Comparison of ENCODE assay signal across 8 cellular contexts in genomic region chr11:83051760-83052671, GRCh38. TPM values are rescaled to one million over a fixed set of nuclear protein-coding genes. Genes with fewer than 3 reads are reported as not detected.
DNase-seq lines count a peak whose midpoint lies in the region; ATAC-seq and TF ChIP-seq lines count a peak whose summit lies in the region.

No MANE protein-coding gene starts in this region.

- peak overlapping the region; percentile 42 for H3K27ac Mint-ChIP-seq in activated naive CD4-positive, alpha-beta T cell treated with anti-CD3 and anti-CD28 coated beads, Interleukin-2, amount 50 U/mL, for 24 hours
- no peak overlapping the region for H3K27ac Mint-ChIP-seq in CD8-positive, alpha-beta T cell

- no peaks in the 10 kb centered on the region for H3K9me3 ChIP-seq in uterus
- no peaks in the 10 kb centered on the region for H3K9me3 ChIP-seq in CD8-positive, alpha-beta T cell (ENCODE audit: low read length)

- no peaks in the 10 kb centered on the region for H3K36me3 ChIP-seq in uterus
- H3K36me3 ChIP-seq in CD8-positive, alpha-beta T cell (ENCODE audit: insufficient read depth, low read length), result no peaks in the 10 kb centered on the region

- no peak overlapping the region for H3K4me3 Mint-ChIP-seq in activated naive CD4-positive, alpha-beta T cell treated with anti-CD3 and anti-CD28 coated beads, Interleukin-2, amount 50 U/mL, for 24 hours
- H3K4me3 Mint-ChIP-seq in CD8-positive, alpha-beta T cell, result no peak overlapping the region

- TF ChIP-seq POLR2A in uterus (IDR thresholded peaks at IDR 0.05), result no peak

- no peaks in the 10 kb centered on the region for H3K27me3 Mint-ChIP-seq in activated naive CD4-positive, alpha-beta T cell treated with anti-CD3 and anti-CD28 coated beads, Interleukin-2, amount 50 U/mL, for 24 hours
- H3K27me3 Mint-ChIP-seq in CD8-positive, alpha-beta T cell (ENCODE audit: low read depth), result no peaks in the 10 kb centered on the region

- CTCF ChIA-PET in CD8-positive, alpha-beta T cell (lab: Charles Lee), result interaction anchor here (0.8 to 2.0 kb wide), 5 partner anchors 11 to 143 kb away, joined by 3 to 8 read pairs (median 3); no protein-coding TSS in a partner anchor

- intact Hi-C loops in uterus (cut with DNase I; ENCODE audit: low total_unique reads), result no loop called here
- intact Hi-C loops in CD8-positive, alpha-beta T cell (cut with DNase I, micrococcal nuclease), result no loop called here

- peaks cover 17% of the 10 kb centered on the region for H3K36me3 Mint-ChIP-seq in activated naive CD4-positive, alpha-beta T cell treated with anti-CD3 and anti-CD28 coated beads, Interleukin-2, amount 50 U/mL, for 24 hours
- H3K36me3 Mint-ChIP-seq in CD8-positive, alpha-beta T cell, result peaks cover 28% of the 10 kb centered on the region

- peaks cover 51% of the 10 kb centered on the region for H3K4me1 Mint-ChIP-seq in activated naive CD4-positive, alpha-beta T cell treated with anti-CD3 and anti-CD28 coated beads, Interleukin-2, amount 50 U/mL, for 24 hours
- H3K4me1 Mint-ChIP-seq in CD8-positive, alpha-beta T cell (ENCODE audit: low read depth), result peaks cover 40% of the 10 kb centered on the region

- H3K27ac ChIP-seq in uterus, result peak overlapping the region; percentile 14 to 40
- H3K27ac ChIP-seq in CD8-positive, alpha-beta T cell (ENCODE audit: low read depth, low read length), result no peak overlapping the region

- no peak for ATAC-seq in GM18858 (IDR thresholded peaks at IDR 0.05; ENCODE audit: unreplicated experiment)
- no peak for ATAC-seq in CD8-positive, alpha-beta T cell

- POLR2A ChIA-PET in CD8-positive, alpha-beta T cell (lab: Charles Lee), result interaction anchor here (0.6 to 1.3 kb wide), 5 partner anchors 18 to 198 kb away, joined by 3 to 4 read pairs (median 3); partner anchors contain the start of gene RAB30

- no peak overlapping the region for H3K4me3 ChIP-seq in uterus
- H3K4me3 ChIP-seq in CD8-positive, alpha-beta T cell (ENCODE audit: low read depth, low read length), result no peak overlapping the region

- H3K4me1 ChIP-seq in uterus, result no peaks in the 10 kb centered on the region
- peaks cover 9% of the 10 kb centered on the region for H3K4me1 ChIP-seq in CD8-positive, alpha-beta T cell (ENCODE audit: insufficient read depth, low read length)

- no peak for TF ChIP-seq CTCF in uterus (IDR thresholded peaks at IDR 0.05)
- TF ChIP-seq CTCF in CD8-positive, alpha-beta T cell (IDR thresholded peaks at IDR 0.05), result no peak

- H3K9me3 Mint-ChIP-seq in activated naive CD4-positive, alpha-beta T cell treated with anti-CD3 and anti-CD28 coated beads, Interleukin-2, amount 50 U/mL, for 24 hours, result no peaks in the 10 kb centered on the region
- H3K9me3 Mint-ChIP-seq in CD8-positive, alpha-beta T cell, result peaks cover 3% of the 10 kb centered on the region

- H3K27me3 ChIP-seq in uterus, result no peaks in the 10 kb centered on the region
- no peaks in the 10 kb centered on the region for H3K27me3 ChIP-seq in CD8-positive, alpha-beta T cell (ENCODE audit: insufficient read depth, low read length)

- DNase-seq in activated naive CD4-positive, alpha-beta T cell treated with Interleukin-2 at 50 U/mL for 16 hours, result no peak
- DNase-seq in brain pericyte (ENCODE audit: low read depth, low spot score) (peak; percentile 96), lung microvascular endothelial cell (ENCODE audit: low read depth in 2 of 2) (peak; percentile 78 to 93), uterus (no peak), NCI-H774 (lab: John Stamatoyannopoulos, UW) (no peak)
- no peak for DNase-seq in CD8-positive, alpha-beta T cell

RNA-seq across cellular contexts. Expression of gene RAB30, which starts 19.7 kb away (rescaled TPM):
- total RNA-seq in lung microvascular endothelial cell (6.9 and 8.9 TPM in 2 replicates), uterus (100 to 1,000 TPM in 1 of 4 donors, 10 to 100 TPM in 3; 12.4 to 113 (median 48.4) TPM)
- total RNA-seq in CD8-positive, alpha-beta T cell, result 100 to 1,000 TPM; 125 to 134 TPM

Comparison
In these comparisons a context has a peak if more than half of its experiments do, and no peak if none do; other contexts are left out.
1. DNase-seq: peak in brain pericyte (single experiment) and lung microvascular endothelial cell (2 of 2); none in activated naive CD4-positive, alpha-beta T cell treated with Interleukin-2 at 50 U/mL for 16 hours (single experiment), uterus (0 of 2), NCI-H774 (single experiment) and CD8-positive, alpha-beta T cell (0 of 7).